ENCODE assay signal across 11 cellular contexts in the genomic region with DNA sequence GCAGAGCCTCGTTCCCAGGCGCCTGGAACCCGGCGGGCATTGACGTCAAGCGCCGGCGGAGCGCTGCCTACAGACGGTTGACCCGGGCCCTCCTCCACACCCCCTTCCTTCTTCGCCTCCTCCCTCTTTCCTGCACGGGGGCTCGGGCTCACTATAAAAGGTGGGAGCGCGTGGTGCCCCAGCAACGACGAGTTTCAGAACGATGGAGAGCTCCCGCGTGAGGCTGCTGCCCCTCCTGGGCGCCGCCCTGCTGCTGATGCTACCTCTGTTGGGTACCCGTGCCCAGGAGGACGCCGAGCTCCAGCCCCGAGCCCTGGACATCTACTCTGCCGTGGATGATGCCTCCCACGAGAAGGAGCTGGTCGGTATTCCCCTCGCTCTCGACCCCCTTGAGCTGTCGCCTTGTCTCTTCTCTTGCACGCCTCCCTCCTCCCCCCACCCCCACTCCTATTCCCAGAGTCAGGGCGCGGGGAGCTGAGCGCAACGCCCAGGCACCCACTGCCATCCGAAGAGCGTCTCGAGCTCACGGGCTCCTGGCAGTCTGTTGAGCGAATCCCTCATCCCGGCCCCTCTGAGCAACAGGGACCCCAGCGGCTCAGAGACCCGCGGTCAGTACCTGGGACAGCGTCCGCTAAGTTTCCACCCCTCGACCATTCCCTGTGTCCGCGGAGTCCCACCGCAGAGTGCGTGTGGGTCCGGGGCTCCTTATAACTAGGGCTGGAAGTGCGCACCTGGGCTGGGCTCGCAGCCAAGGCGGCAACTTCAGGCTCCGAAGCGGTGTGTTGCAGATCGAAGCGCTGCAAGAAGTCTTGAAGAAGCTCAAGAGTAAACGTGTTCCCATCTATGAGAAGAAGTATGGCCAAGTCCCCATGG. TPM values are rescaled to one million over a fixed set of nuclear protein-coding genes. Genes with fewer than 3 reads are reported as not detected.
DNase-seq lines count a peak whose midpoint lies in the region; ATAC-seq and TF ChIP-seq lines count a peak whose summit lies in the region.
"Had no signal": no experiment of that assay in that cellular context is flagged by ENCODE, and none has a peak within 500 bp of the region (broad histone marks: within the 10 kb centered on the region; RNA-seq: fewer than 3 reads in every experiment).

A gene (plus strand): TSS at position 184 of the 873 bp plus-strand sequence. CDS start 19 bp downstream, at position 203.

- H4K20me1 ChIP-seq in osteoblast (ENCODE audit: insufficient read depth, low read length): no peaks in the 10 kb centered on the region

- H3K27ac ChIP-seq in HUES6 (ENCODE audit: low read depth, low read length) (no peak within 1 kb of the TSS), liver (ENCODE audit: low read depth in 1 of 2, low read length in 2 of 2) (no peak within 1 kb of the TSS), osteoblast (ENCODE audit: low read depth, low read length) (no peak within 1 kb of the TSS)

- no peak within 1 kb of the TSS for H3K4me2 ChIP-seq in osteoblast (ENCODE audit: insufficient read depth, low read length)

- no peaks in the 10 kb centered on the region for H3K9me3 ChIP-seq in HUES6 (ENCODE audit: control insufficient read depth, insufficient read depth, low read depth, low read length)
- H3K9me3 ChIP-seq in liver (ENCODE audit: control insufficient read depth in 4 of 4, low read length in 3 of 4): peaks cover 0 to 3% (median 0%) of the 10 kb centered on the region in 4 donors
- no peaks in the 10 kb centered on the region for H3K9me3 ChIP-seq in osteoblast (ENCODE audit: low read depth, low read length)

- ATAC-seq in GM21786 (IDR thresholded peaks at IDR 0.05; ENCODE audit: unreplicated experiment) (no peak), HG02852 (IDR thresholded peaks at IDR 0.05; ENCODE audit: unreplicated experiment) (no peak)

- no peak for TF ChIP-seq RAD21 in liver (IDR thresholded peaks at IDR 0.05)

- no peak within 1 kb of the TSS for H3K9ac ChIP-seq in HUES6 (ENCODE audit: low read length)
- no peak within 1 kb of the TSS for H3K9ac ChIP-seq in liver (ENCODE audit: low read depth in 1 of 2, low read length in 2 of 2)

- H3K4me3 ChIP-seq in HUES6 (ENCODE audit: low read depth, low read length) (peak within 1 kb of the TSS; percentile 30; the same call in 1 of the 2 replicates), choroid plexus epithelial cell (ENCODE audit: low read depth, low read length) (no peak within 1 kb of the TSS), liver (ENCODE audit: low read depth in 1 of 3, low read length in 3 of 3) (no peak within 1 kb of the TSS), osteoblast (ENCODE audit: insufficient read depth, low read length) (no peak within 1 kb of the TSS)

- H3K4me1 ChIP-seq in HUES6 (ENCODE audit: control insufficient read depth, insufficient read depth, low read length) (no peaks in the 10 kb centered on the region), liver (ENCODE audit: control insufficient read depth in 4 of 4, insufficient read depth in 4 of 4, low read length in 3 of 4) (peaks cover 0 to 1% (median 0%) of the 10 kb centered on the region in 4 donors), osteoblast (ENCODE audit: insufficient read depth, low read length) (no peaks in the 10 kb centered on the region)

- TF ChIP-seq CTCF in choroid plexus epithelial cell (conservative IDR thresholded peaks at IDR 0.05; ENCODE audit: low read depth, low read length) (no peak), liver (IDR thresholded peaks at IDR 0.05; ENCODE audit: low read depth, low read length, missing input control) (no peak), osteoblast (IDR thresholded peaks at IDR 0.05; ENCODE audit: extremely low read depth, low read depth, low read length) (no peak)

- H3K79me2 ChIP-seq in osteoblast (ENCODE audit: insufficient read depth, low read length): no peaks in the 10 kb centered on the region

- WGBS in liver: 9% methylated on average over 63 of the region's 63 CpGs

- H3K36me3 ChIP-seq in HUES6 (ENCODE audit: control insufficient read depth, insufficient read depth, low read length) (no peaks in the 10 kb centered on the region), liver (ENCODE audit: control insufficient read depth in 4 of 4, insufficient read depth in 3 of 4, low read depth in 1 of 4, low read length in 3 of 4) (no peaks in the 10 kb centered on the region), osteoblast (ENCODE audit: insufficient read depth, low read length) (no peaks in the 10 kb centered on the region)

- H3K27me3 ChIP-seq in HUES6 (ENCODE audit: control insufficient read depth, insufficient read depth, low read length): peaks cover 89% of the 10 kb centered on the region
- H3K27me3 ChIP-seq in liver (ENCODE audit: control insufficient read depth in 4 of 4, insufficient read depth in 4 of 4, low read length in 3 of 4): peaks cover 0 to 16% (median 4%) of the 10 kb centered on the region in 4 donors
- H3K27me3 ChIP-seq in osteoblast (ENCODE audit: insufficient read depth, low read length): peaks cover 57% of the 10 kb centered on the region

- DNase-seq in D341Med (ENCODE audit: low spot score): peak; percentile 54
- peak; percentile 14 for DNase-seq in choroid plexus epithelial cell (ENCODE audit: low read depth)
- DNase-seq in osteoblast (ENCODE audit: insufficient read length, low spot score, missing footprints): no peak
- DNase-seq in RKO (ENCODE audit: low spot score): no peak
- DNase-seq: small intestine, T-helper 9 cell had no signal

- H2AFZ ChIP-seq in osteoblast (ENCODE audit: low read length): no peak within 1 kb of the TSS

TF ChIP-seq in liver, 16 proteins besides CTCF, POLR2A, EP300 and RAD21:
- TF ChIP-seq GABPA (IDR thresholded peaks at IDR 0.05 in 1 of 2, conservative IDR thresholded peaks at IDR 0.05 in 1 of 2): no peak
- TF ChIP-seq, protein P1, sequence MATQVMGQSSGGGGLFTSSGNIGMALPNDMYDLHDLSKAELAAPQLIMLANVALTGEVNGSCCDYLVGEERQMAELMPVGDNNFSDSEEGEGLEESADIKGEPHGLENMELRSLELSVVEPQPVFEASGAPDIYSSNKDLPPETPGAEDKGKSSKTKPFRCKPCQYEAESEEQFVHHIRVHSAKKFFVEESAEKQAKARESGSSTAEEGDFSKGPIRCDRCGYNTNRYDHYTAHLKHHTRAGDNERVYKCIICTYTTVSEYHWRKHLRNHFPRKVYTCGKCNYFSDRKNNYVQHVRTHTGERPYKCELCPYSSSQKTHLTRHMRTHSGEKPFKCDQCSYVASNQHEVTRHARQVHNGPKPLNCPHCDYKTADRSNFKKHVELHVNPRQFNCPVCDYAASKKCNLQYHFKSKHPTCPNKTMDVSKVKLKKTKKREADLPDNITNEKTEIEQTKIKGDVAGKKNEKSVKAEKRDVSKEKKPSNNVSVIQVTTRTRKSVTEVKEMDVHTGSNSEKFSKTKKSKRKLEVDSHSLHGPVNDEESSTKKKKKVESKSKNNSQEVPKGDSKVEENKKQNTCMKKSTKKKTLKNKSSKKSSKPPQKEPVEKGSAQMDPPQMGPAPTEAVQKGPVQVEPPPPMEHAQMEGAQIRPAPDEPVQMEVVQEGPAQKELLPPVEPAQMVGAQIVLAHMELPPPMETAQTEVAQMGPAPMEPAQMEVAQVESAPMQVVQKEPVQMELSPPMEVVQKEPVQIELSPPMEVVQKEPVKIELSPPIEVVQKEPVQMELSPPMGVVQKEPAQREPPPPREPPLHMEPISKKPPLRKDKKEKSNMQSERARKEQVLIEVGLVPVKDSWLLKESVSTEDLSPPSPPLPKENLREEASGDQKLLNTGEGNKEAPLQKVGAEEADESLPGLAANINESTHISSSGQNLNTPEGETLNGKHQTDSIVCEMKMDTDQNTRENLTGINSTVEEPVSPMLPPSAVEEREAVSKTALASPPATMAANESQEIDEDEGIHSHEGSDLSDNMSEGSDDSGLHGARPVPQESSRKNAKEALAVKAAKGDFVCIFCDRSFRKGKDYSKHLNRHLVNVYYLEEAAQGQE (IDR thresholded peaks at IDR 0.05): peak; percentile 93
- TF ChIP-seq HNF4G (IDR thresholded peaks at IDR 0.05): no peak
- TF ChIP-seq FOXA1 (IDR thresholded peaks at IDR 0.05): no peak
- no peak for TF ChIP-seq EGR1 (IDR thresholded peaks at IDR 0.05; ENCODE audit: low read depth in 2 of 2)
- no peak for TF ChIP-seq FOXA2 (IDR thresholded peaks at IDR 0.05)

RNA-seq across cellular contexts. Expression of the gene that starts here (rescaled TPM):
- not detected for total RNA-seq in liver
- polyA plus RNA-seq in liver: not detected
- total RNA-seq in osteoblast: not detected in 2 replicates
- total RNA-seq: activated T-helper 2 cell treated with anti-CD3 and anti-CD28 coated beads, Interferon-gamma antibody, Interleukin-2, Interleukin-4, amounts not matched to agents 10 μg/mL and 5 μg/mL and 100 μg/mL, durations not matched to agents 14 hours and 24 hours and 36 hours had no signal

Comparison
In these comparisons a context has a peak if more than half of its experiments do, and no peak if none do; other contexts are left out.
1. DNase-seq: peak in D341Med (single experiment) and choroid plexus epithelial cell (single experiment); none in osteoblast (single experiment) and RKO (single experiment).